9 cellular contexts compared by ENCODE assay signal in the genomic region with DNA sequence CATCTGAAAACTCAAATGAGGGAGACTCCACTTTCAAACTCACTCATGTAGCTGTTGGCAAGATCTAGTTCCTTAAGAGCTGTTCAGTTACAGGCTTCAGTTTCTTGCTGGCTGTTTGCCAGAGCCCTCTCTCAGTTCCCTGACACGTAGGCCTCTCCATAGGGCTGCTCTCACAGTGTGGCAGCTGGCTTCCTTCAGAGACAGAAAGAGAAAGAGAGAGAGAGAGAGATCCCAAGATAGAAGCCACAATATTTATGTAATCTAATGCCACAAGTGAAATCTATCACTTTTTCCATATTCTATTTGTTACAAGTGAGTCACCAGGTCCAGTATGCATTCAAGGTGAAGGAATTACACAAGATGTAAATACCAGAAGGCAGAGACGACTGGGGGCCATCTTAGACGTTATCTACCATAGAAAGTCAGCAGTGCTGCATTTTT.
DNase-seq lines count a peak whose midpoint lies in the region; ATAC-seq and TF ChIP-seq lines count a peak whose summit lies in the region.
"Had no signal": no experiment of that assay in that cellular context is flagged by ENCODE, and none has a peak within 500 bp of the region (broad histone marks: within the 10 kb centered on the region; RNA-seq: fewer than 3 reads in every experiment).

No MANE protein-coding gene starts in this region.

- DNase-seq in M059J (ENCODE audit: low read depth), result peak; percentile 68
- DNase-seq in fibroblast of mammary gland (ENCODE audit: low read depth), result peak; percentile 7
- no peak for DNase-seq in ecto neural progenitor cell (ENCODE audit: low spot score)
- no peak for DNase-seq in T-helper 1 cell
- DNase-seq in OCI-LY7 (ENCODE audit: low spot score), result no peak

- no peaks in the 10 kb centered on the region for H4K20me1 ChIP-seq in OCI-LY7 (ENCODE audit: insufficient read depth, low read length)

- no peaks in the 10 kb centered on the region for H3K4me1 ChIP-seq in OCI-LY7 (ENCODE audit: insufficient read depth, low read length, poor library complexity, severe bottlenecking)
- H3K4me1 ChIP-seq: foreskin keratinocyte, SJSA1 had no signal

- H3K27ac ChIP-seq in OCI-LY7 (ENCODE audit: low read depth, low read length, poor library complexity, severe bottlenecking), result no peak overlapping the region
- H3K27ac ChIP-seq: foreskin keratinocyte, SJSA1 had no signal

- no peak for TF ChIP-seq CTCF in fibroblast of mammary gland (conservative IDR thresholded peaks at IDR 0.05; ENCODE audit: control insufficient read depth, insufficient read depth, low read depth, low read length)
- no peak for TF ChIP-seq CTCF in OCI-LY7 (conservative IDR thresholded peaks at IDR 0.05; ENCODE audit: low read length)

- H3K4me2 ChIP-seq in OCI-LY7 (ENCODE audit: low read length), result no peak overlapping the region

- H3K79me2 ChIP-seq in OCI-LY7 (ENCODE audit: insufficient read depth, low read depth, low read length), result no peaks in the 10 kb centered on the region

- no peaks in the 10 kb centered on the region for H3K36me3 ChIP-seq in OCI-LY7 (ENCODE audit: insufficient read depth, low read length)
- H3K36me3 ChIP-seq: SJSA1 had no signal

- no peaks in the 10 kb centered on the region for H3K9me2 ChIP-seq in OCI-LY7 (ENCODE audit: insufficient read depth, low read length)

- CTCF ChIA-PET in OCI-LY7 (lab: Charles Lee; ENCODE audit: unreplicated experiment), result no interaction called here

- no peaks in the 10 kb centered on the region for H3K9me3 ChIP-seq in OCI-LY7 (ENCODE audit: low read length)
- H3K9me3 ChIP-seq: SJSA1 had no signal

- no peak overlapping the region for H3K4me3 ChIP-seq in fibroblast of mammary gland (ENCODE audit: control insufficient read depth, low read depth, low read length)
- H3K4me3 ChIP-seq in OCI-LY7 (ENCODE audit: low read depth, low read length, poor library complexity, severe bottlenecking), result no peak overlapping the region
- H3K4me3 ChIP-seq: SJSA1 had no signal

- POLR2A ChIA-PET in OCI-LY7 (lab: Charles Lee), result interaction anchor here (0.6 kb wide), 1 partner anchor 472 kb away, joined by 3 read pairs; no protein-coding TSS in a partner anchor

- BruUV-seq in OCI-LY7 (replicated peaks; lab: Mats Ljungman, UMichigan), result no TSS peak

- H2AFZ ChIP-seq in OCI-LY7 (ENCODE audit: low read length), result no peak overlapping the region

- ATAC-seq in GM18861 (IDR thresholded peaks at IDR 0.05; ENCODE audit: unreplicated experiment) (peak; percentile 76), GM21825 (IDR thresholded peaks at IDR 0.05; ENCODE audit: unreplicated experiment) (peak; percentile 82)
- ATAC-seq: foreskin keratinocyte had no signal

- intact Hi-C loops in OCI-LY7 (cut with micrococcal nuclease; ENCODE audit: unreplicated experiment), result no loop called here

Comparison
In these comparisons a context has a peak if more than half of its experiments do, and no peak if none do; other contexts are left out.
1. DNase-seq: peak in M059J (single experiment) and fibroblast of mammary gland (single experiment); none in ecto neural progenitor cell (single experiment), T-helper 1 cell (0 of 5) and OCI-LY7 (single experiment).